ENCODE assay signal across 8 cellular contexts in the genomic region with DNA sequence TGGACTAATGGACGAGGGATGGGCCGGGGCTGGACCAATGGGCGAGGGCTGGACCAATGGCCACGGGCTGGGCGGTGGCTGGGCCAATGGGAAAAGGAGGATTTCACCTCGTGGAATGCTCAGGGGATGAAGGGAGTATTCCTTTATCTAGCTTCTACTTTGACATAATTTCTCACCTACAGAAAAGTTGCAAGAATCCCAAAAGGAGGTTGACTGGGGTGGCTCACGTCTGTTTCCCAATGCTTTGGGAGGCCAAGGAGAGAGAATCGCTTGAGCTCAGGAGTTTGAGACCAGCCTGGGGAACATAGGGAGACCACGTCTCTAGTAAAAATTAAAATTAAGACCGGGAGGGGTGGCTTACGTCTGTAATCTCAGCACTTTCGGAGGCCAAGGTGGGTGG. TPM values are rescaled to one million over a fixed set of nuclear protein-coding genes. Genes with fewer than 3 reads are reported as not detected.
A peak's percentile ranks its signal among the peaks of the same experiment; 100 is the strongest.
DNase-seq lines count a peak whose midpoint lies in the region; ATAC-seq and TF ChIP-seq lines count a peak whose summit lies in the region.

No MANE protein-coding gene starts in this region.

- CTCF ChIA-PET in RWPE1 (lab: Yijun Ruan, JAX) (no interaction called here), GM10248 (lab: Yijun Ruan, JAX) (interaction anchor here (0.9 to 2.7 kb wide), 15 partner anchors 9 to 67 kb away, joined by 3 to 9 read pairs (median 5); partner anchors contain the start of gene FLYWCH2)

- peak overlapping the region; percentile 80 for H3K27ac Mint-ChIP-seq in endothelial cell (ENCODE audit: unreplicated experiment)

- peaks cover 4% of the 10 kb centered on the region for H3K4me1 Mint-ChIP-seq in endothelial cell (ENCODE audit: unreplicated experiment)

- no peaks in the 10 kb centered on the region for H3K36me3 ChIP-seq in psoas muscle (ENCODE audit: insufficient read depth in 1 of 2, low read depth in 1 of 2)

- no peak for DNase-seq in RWPE1 (ENCODE audit: low spot score)
- no peak for DNase-seq in endothelial cell (ENCODE audit: low spot score)
- no peak for DNase-seq in psoas muscle
- DNase-seq in AG08396 (ENCODE audit: low spot score) = no peak
- no peak for DNase-seq in SHP77 treated with DMSO at 0.1 percent for 48 hours (lab: John Stamatoyannopoulos, UW)
- DNase-seq in 8988T = no peak
- no peak for DNase-seq in GM10248 (ENCODE audit: extremely low spot score)

- POLR2A ChIA-PET in RWPE1 (lab: Yijun Ruan, JAX; ENCODE audit: low non-redundant PET) = interaction anchor here (0.6 to 1.0 kb wide), 3 partner anchors 14 to 637 kb away, joined by 3 to 6 read pairs (median 6); partner anchors contain the start of gene KREMEN2
- POLR2A ChIA-PET in GM10248 (lab: Yijun Ruan, JAX) = interaction anchor here (0.6 to 1.1 kb wide), 5 partner anchors 9 to 152 kb away, joined by 3 to 9 read pairs (median 3); partner anchors contain the start of gene FLYWCH2

- H3K9me3 ChIP-seq in psoas muscle = no peaks in the 10 kb centered on the region

- H3K27me3 ChIP-seq in psoas muscle (ENCODE audit: insufficient read depth in 3 of 3, low read length in 2 of 3) = no peaks in the 10 kb centered on the region

- TF ChIP-seq CTCF in GM12875 (IDR thresholded peaks at IDR 0.05; ENCODE audit: borderline replicate concordance, insufficient read depth, low read depth, low read length) = no peak
- TF ChIP-seq CTCF in RWPE1 (conservative IDR thresholded peaks at IDR 0.05; ENCODE audit: low read depth) = no peak
- no peak for TF ChIP-seq CTCF in endothelial cell (IDR thresholded peaks at IDR 0.05; ENCODE audit: unreplicated experiment)
- no peak for TF ChIP-seq CTCF in psoas muscle (IDR thresholded peaks at IDR 0.05)
- no peak for TF ChIP-seq CTCF in GM10248 (IDR thresholded peaks at IDR 0.05; ENCODE audit: control extremely low read depth, extremely low read depth, low read depth, missing control alignments)

- H3K4me3 Mint-ChIP-seq in endothelial cell (ENCODE audit: unreplicated experiment) = peak overlapping the region; percentile 67

- intact Hi-C loops in psoas muscle (cut with DNase I) = no loop called here

- H3K27me3 Mint-ChIP-seq in endothelial cell (ENCODE audit: unreplicated experiment) = peaks cover 23% of the 10 kb centered on the region

- peaks cover 5% of the 10 kb centered on the region for H3K36me3 Mint-ChIP-seq in endothelial cell (ENCODE audit: low read depth, unreplicated experiment)

- H3K4me3 ChIP-seq in GM12875 (ENCODE audit: low read depth, low read length) (peak overlapping the region; percentile 10), psoas muscle (no peak overlapping the region)

- 20 to 26% (median 23%) methylated on average over 12 of the region's 12 CpGs for WGBS in psoas muscle, 3 donors

- H3K4me1 ChIP-seq in psoas muscle = peaks cover 11% of the 10 kb centered on the region

- no peak for ATAC-seq in psoas muscle

- H3K27ac ChIP-seq in RWPE1 (peak overlapping the region; percentile 79), psoas muscle (peak overlapping the region; percentile 58)

- H3K9me3 Mint-ChIP-seq in endothelial cell (ENCODE audit: unreplicated experiment) = no peaks in the 10 kb centered on the region

RNA-seq across cellular contexts. Expression of gene FLYWCH1, which starts 5.7 kb away (rescaled TPM):
- total RNA-seq in endothelial cell (ENCODE audit: unreplicated experiment) = 50.8 TPM
- total RNA-seq in psoas muscle = 10 to 100 TPM; 33.0 to 55.5 (median 40.3) TPM
- polyA plus RNA-seq in psoas muscle = 10 to 100 TPM; 21.2 to 65.2 (median 24.7) TPM

RNA-seq across cellular contexts. Expression of gene FLYWCH2, which starts 23.0 kb away (rescaled TPM):
- total RNA-seq in endothelial cell (ENCODE audit: unreplicated experiment) (24.9 TPM), psoas muscle (10 to 100 TPM; 14.1 to 15.7 (median 15.4) TPM)
- 10 to 100 TPM; 26.5 to 39.4 (median 35.5) TPM for polyA plus RNA-seq in psoas muscle

RNA-seq across cellular contexts. Expression of gene PRSS22, which starts 48.0 kb away (rescaled TPM):
- total RNA-seq in endothelial cell (ENCODE audit: unreplicated experiment) = 0.59 TPM
- total RNA-seq in psoas muscle = under 1 TPM in 1 of 4 donors, not detected in 3; 0.20 TPM
- polyA plus RNA-seq in psoas muscle = under 1 TPM in 2 of 3 donors, not detected in 1; 0.07 to 0.13 TPM

RNA-seq across cellular contexts. Expression of gene KREMEN2, which starts 58.1 kb away (rescaled TPM):
- total RNA-seq in endothelial cell (ENCODE audit: unreplicated experiment) (not detected), psoas muscle (not detected)
- polyA plus RNA-seq in psoas muscle = under 1 TPM in 2 of 3 donors, not detected in 1; 0.01 to 0.04 TPM
